ENCODE assay signal across 10 cellular contexts in genomic region chr12:116454950-116455447, GRCh38.
A peak's percentile ranks its signal among the peaks of the same experiment; 100 is the strongest.
DNase-seq lines count a peak whose midpoint lies in the region; ATAC-seq, FAIRE-seq and TF ChIP-seq lines count a peak whose summit lies in the region.
"Had no signal": no experiment of that assay in that cellular context is flagged by ENCODE, and none has a peak within 500 bp of the region (broad histone marks: within the 10 kb centered on the region; RNA-seq: fewer than 3 reads in every experiment).

No MANE protein-coding gene starts in this region.

- peak; percentile 80 to 83 for ATAC-seq in A549
- no peak for ATAC-seq in HG02678 (IDR thresholded peaks at IDR 0.05; ENCODE audit: unreplicated experiment)
- ATAC-seq in GM18873 (IDR thresholded peaks at IDR 0.05; ENCODE audit: low FRiP score, unreplicated experiment) = no peak
- no peak for ATAC-seq in GM18870 (IDR thresholded peaks at IDR 0.05; ENCODE audit: unreplicated experiment)
- no peak for ATAC-seq in GM19467 (IDR thresholded peaks at IDR 0.05; ENCODE audit: unreplicated experiment)
- ATAC-seq: activated CD8-positive, alpha-beta T cell treated with anti-CD3 and anti-CD28 coated beads for 36 hours had no signal

- intact Hi-C loops in endothelial cell of umbilical vein (cut with micrococcal nuclease) = loop anchor here (1.0 to 5.0 kb wide), 8 partner anchors 73 to 458 kb away; partner anchors contain the start of gene MED13L

- dilution Hi-C loops in endothelial cell of umbilical vein (cut with MboI; ENCODE audit: extremely low pct_ligation_motif_present, low sequenced_read_pairs) = no loop called here

- no peaks in the 10 kb centered on the region for H3K9me3 ChIP-seq in A549
- H3K9me3 ChIP-seq in endothelial cell of umbilical vein (replicated peaks; ENCODE audit: control insufficient read depth, insufficient read depth, low read length) = no peaks in the 10 kb centered on the region

- H3K27ac ChIP-seq in A549 (peak overlapping the region; percentile 57 to 80), endothelial cell of umbilical vein (ENCODE audit: insufficient read depth, low read depth, low read length) (peak overlapping the region; percentile 96)

- no peaks in the 10 kb centered on the region for H4K20me1 ChIP-seq in endothelial cell of umbilical vein (replicated peaks; ENCODE audit: control insufficient read depth, extremely low read depth, insufficient read depth, low read length)

- H2AFZ ChIP-seq in endothelial cell of umbilical vein (ENCODE audit: low read depth, low read length) = peak overlapping the region; percentile 1

- peak overlapping the region; percentile 88 for H3K9ac ChIP-seq in endothelial cell of umbilical vein (replicated peaks; ENCODE audit: extremely low read depth, insufficient read depth, low read length)

- no peak for TF ChIP-seq EP300 in A549 (IDR thresholded peaks at IDR 0.05)

- H3K4me3 ChIP-seq in A549 = no peak overlapping the region
- H3K4me3 ChIP-seq in endothelial cell of umbilical vein (replicated peaks in 1 of 3; ENCODE audit: insufficient read depth in 1 of 3, low read depth in 1 of 3, low read length in 3 of 3) = peak overlapping the region in 1 of 3 experiments; percentile 15

- no peaks in the 10 kb centered on the region for H3K79me2 ChIP-seq in endothelial cell of umbilical vein (ENCODE audit: control insufficient read depth, insufficient read depth, low read length)

- CTCF ChIA-PET in A549 (lab: Yijun Ruan, JAX) (interaction anchor here (0.8 to 1.9 kb wide), 3 partner anchors 10 to 45 kb away, joined by 3 to 5 read pairs (median 5); no protein-coding TSS in a partner anchor), endothelial cell of umbilical vein (lab: Charles Lee) (interaction anchor here (0.8 to 1.6 kb wide), 4 partner anchors 20 to 219 kb away, joined by 3 to 6 read pairs (median 4); partner anchors contain the start of gene MED13L)

- no peaks in the 10 kb centered on the region for H3K9me1 ChIP-seq in endothelial cell of umbilical vein (replicated peaks; ENCODE audit: control insufficient read depth, extremely low read depth, insufficient read depth, low read length)

- FAIRE-seq in A549 (lab: Jason Lieb, UNC) = peak; percentile 74
- peak; percentile 87 for FAIRE-seq in endothelial cell of umbilical vein (lab: Jason Lieb, UNC)

- peak; percentile 71 to 91 for DNase-seq in A549 (ENCODE audit: low read depth in 1 of 2, low spot score in 1 of 2)
- DNase-seq in NCI-H226 = peak; percentile 78
- DNase-seq in endothelial cell of umbilical vein (ENCODE audit: low read depth, low spot score) = peak; percentile 83
- DNase-seq in myocyte (ENCODE audit: low read depth) = peak; percentile 48
- DNase-seq: activated CD8-positive, alpha-beta T cell treated with anti-CD3 and anti-CD28 coated beads for 36 hours; NCI-H187 treated with DMSO at 0.1 percent for 48 hours had no signal

- TF ChIP-seq RAD21 in A549 (conservative IDR thresholded peaks at IDR 0.05 in 1 of 2, IDR thresholded peaks at IDR 0.05 in 1 of 2) = peak in 1 of 2 experiments; percentile 10; a peak in 1 of 5 replicates

- peaks cover 30% of the 10 kb centered on the region for H3K4me1 ChIP-seq in A549
- peaks cover 17% of the 10 kb centered on the region for H3K4me1 ChIP-seq in endothelial cell of umbilical vein (ENCODE audit: control insufficient read depth, extremely low read depth, insufficient read depth, low read length)

- no TSS peak for BruUV-seq in endothelial cell of umbilical vein (replicated peaks; lab: Mats Ljungman, UMichigan)

- TF ChIP-seq POLR2A in A549 (IDR thresholded peaks at IDR 0.05; ENCODE audit: low read length) (no peak), endothelial cell of umbilical vein (IDR thresholded peaks at IDR 0.05; ENCODE audit: low read depth, low read length) (peak; percentile 32)

- POLR2A ChIA-PET in A549 (lab: Yijun Ruan, JAX) = interaction anchor here (0.6 to 1.0 kb wide), 3 partner anchors 20 to 122 kb away, joined by 3 to 6 read pairs (median 6); no protein-coding TSS in a partner anchor
- POLR2A ChIA-PET in endothelial cell of umbilical vein (lab: Charles Lee) = interaction anchor here (0.6 to 0.7 kb wide), 2 partner anchors 158 to 179 kb away, joined by 4 to 5 read pairs; no protein-coding TSS in a partner anchor

- no peaks in the 10 kb centered on the region for H3K36me3 ChIP-seq in endothelial cell of umbilical vein (ENCODE audit: control insufficient read depth in 2 of 2, extremely low read depth in 1 of 2, insufficient read depth in 2 of 2, low read length in 2 of 2)

- no peaks in the 10 kb centered on the region for H3K27me3 ChIP-seq in endothelial cell of umbilical vein (ENCODE audit: control insufficient read depth in 2 of 2, insufficient read depth in 2 of 2, low read length in 2 of 2)

- no peak for TF ChIP-seq CTCF in A549 (IDR thresholded peaks at IDR 0.05)
- TF ChIP-seq CTCF in endothelial cell of umbilical vein (IDR thresholded peaks at IDR 0.05; ENCODE audit: extremely low read depth in 1 of 2, insufficient read depth in 1 of 2, low read depth in 1 of 2, low read length in 2 of 2) = no peak

- WGBS in A549 (ENCODE audit: missing lambda C conversion rate) = 13% methylated on average over 7 of the region's 7 CpGs

- H3K4me2 ChIP-seq in A549 (peak overlapping the region; percentile 46), endothelial cell of umbilical vein (ENCODE audit: insufficient read depth, low read length) (peak overlapping the region; percentile 56)

TF ChIP-seq in A549, 52 proteins besides CTCF, POLR2A, EP300 and RAD21 (continues in another document):
- peak; percentile 63; the same call in 1 of the 2 replicates for TF ChIP-seq KDM1A (IDR thresholded peaks at IDR 0.05; ENCODE audit: low read depth)
- peak; percentile 12; the same call in 1 of the 2 replicates for TF ChIP-seq ATOH8 (CRISPR knock-in tag; IDR thresholded peaks at IDR 0.05; ENCODE audit: low read depth)
- TF ChIP-seq FOSB (CRISPR knock-in tag; IDR thresholded peaks at IDR 0.05) = peak; percentile 71
- peak; percentile 54; the same call in 1 of the 2 replicates for TF ChIP-seq MAX (IDR thresholded peaks at IDR 0.05)
- 0 out of 2 replicates have a peak, but pooled peaks have one; percentile 61 for TF ChIP-seq E2F6 (IDR thresholded peaks at IDR 0.05; ENCODE audit: borderline replicate concordance, low read depth)
- peak; percentile 44 for TF ChIP-seq MAFK (IDR thresholded peaks at IDR 0.05; ENCODE audit: partially characterized antibody)
- peak; percentile 71; the same call in 1 of the 2 replicates for TF ChIP-seq GATA3 (IDR thresholded peaks at IDR 0.05; ENCODE audit: borderline replicate concordance)
- no peak for TF ChIP-seq JUN (IDR thresholded peaks at IDR 0.05)
- TF ChIP-seq EHF (CRISPR knock-in tag; IDR thresholded peaks at IDR 0.05) = 0 out of 2 replicates have a peak, but pooled peaks have one; percentile 28

TF ChIP-seq in endothelial cell of umbilical vein, 7 proteins besides CTCF, POLR2A, EP300 and RAD21:
- TF ChIP-seq FOS (IDR thresholded peaks at IDR 0.05; ENCODE audit: borderline replicate concordance, insufficient read depth, low read length) (peak; percentile 86), MYC (IDR thresholded peaks at IDR 0.05; ENCODE audit: low read depth, low read length) (no peak), POLR2AphosphoS5 (IDR thresholded peaks at IDR 0.05; ENCODE audit: insufficient read depth, low read depth, low read length) (peak; percentile 60), GATA2 (IDR thresholded peaks at IDR 0.05; ENCODE audit: insufficient read depth, insufficient read length, low read depth, low read length) (no peak), EZH2 (IDR thresholded peaks at IDR 0.05; ENCODE audit: borderline replicate concordance, low read depth, low read length, severe bottlenecking) (no peak), JUN (IDR thresholded peaks at IDR 0.05; ENCODE audit: borderline replicate concordance, insufficient read depth, insufficient read length, low read depth) (peak; percentile 65), MAX (IDR thresholded peaks at IDR 0.05; ENCODE audit: insufficient read depth, insufficient read length) (no peak)
TF ChIP-seq in endothelial cell of umbilical vein: peak in this region for 3.

Comparison
In these comparisons a context has a peak if more than half of its experiments do, and no peak if none do; other contexts are left out.
1. ATAC-seq: peak in A549 (2 of 2); none in HG02678 (single experiment), GM18873 (single experiment), GM18870 (single experiment) and GM19467 (single experiment).
2. Peak in every context shown above with its lines, with median percentiles within 50 percentile points of each other: DNase-seq.